ENCODE assay signal across 8 cellular contexts in genomic region chr5:146662229-146662628, GRCh38.
DNase-seq lines count a peak whose midpoint lies in the region; ATAC-seq and TF ChIP-seq lines count a peak whose summit lies in the region.

No MANE protein-coding gene starts in this region.

- 89% methylated on average over 1 of the region's 1 CpG for whole genome bisulfite sequencing in esophagus muscularis mucosa
- 71 to 81% methylated on average over 1 of the region's 1 CpG for WGBS in testis, 2 donors

- TF ChIP-seq EP300 in esophagus muscularis mucosa (IDR thresholded peaks at IDR 0.05) = no peak

- no peaks in the 10 kb centered on the region for H3K9me2 ChIP-seq in OCI-LY1 (ENCODE audit: low read depth, low read length)

- no peaks in the 10 kb centered on the region for H4K20me1 ChIP-seq in OCI-LY1 (ENCODE audit: insufficient read depth, low read length)

- intact Hi-C loops in esophagus muscularis mucosa (cut with DNase I) = no loop called here
- intact Hi-C loops in testis (cut with DNase I; ENCODE audit: low total_unique reads) = no loop called here

- TF ChIP-seq CTCF in OCI-LY1 (IDR thresholded peaks at IDR 0.05; ENCODE audit: low read length) (peak; percentile 74), esophagus muscularis mucosa (IDR thresholded peaks at IDR 0.05) (peak in 2 of 3 experiments; percentile 20 to 61), testis (IDR thresholded peaks at IDR 0.05) (peak in 2 of 3 experiments; percentile 14 to 53)

- H3K36me3 ChIP-seq in OCI-LY1 (ENCODE audit: insufficient read depth, low read length) (no peaks in the 10 kb centered on the region), esophagus muscularis mucosa (no peaks in the 10 kb centered on the region), testis (ENCODE audit: low read depth, missing control alignments) (no peaks in the 10 kb centered on the region)

- peak; percentile 25 for DNase-seq in activated CD4-positive, alpha-beta T cell treated with anti-CD3 and anti-CD28 coated beads for 48 hours
- DNase-seq in activated CD4-positive, alpha-beta T cell treated with anti-CD3 and anti-CD28 coated beads, Interleukin-2, amount 50 U/mL, for 1 hour = no peak
- DNase-seq in esophagus muscularis mucosa (ENCODE audit: extremely low spot score) (no peak), testis (peak; percentile 40)
- no peak for DNase-seq in stimulated activated CD4-positive, alpha-beta T cell treated with anti-CD3 and anti-CD28 coated beads, Interleukin-2, amount 100 ng/mL, for 48 hours

- no peaks in the 10 kb centered on the region for H3K79me2 ChIP-seq in OCI-LY1 (ENCODE audit: insufficient read depth, low read length)

- no peaks in the 10 kb centered on the region for H3K27me3 ChIP-seq in OCI-LY1 (ENCODE audit: insufficient read depth, low read length)
- no peaks in the 10 kb centered on the region for H3K27me3 ChIP-seq in esophagus muscularis mucosa
- H3K27me3 ChIP-seq in testis = no peaks in the 10 kb centered on the region

- ATAC-seq in HG02571 (IDR thresholded peaks at IDR 0.05; ENCODE audit: unreplicated experiment) = no peak
- no peak for ATAC-seq in GM21526 (IDR thresholded peaks at IDR 0.05; ENCODE audit: low FRiP score, unreplicated experiment)

- H3K4me3 ChIP-seq in OCI-LY1 (ENCODE audit: low read depth, low read length, poor library complexity, severe bottlenecking) = no peak overlapping the region
- H3K4me3 ChIP-seq in esophagus muscularis mucosa = no peak overlapping the region
- no peak overlapping the region for H3K4me3 ChIP-seq in testis

- H2AFZ ChIP-seq in OCI-LY1 (ENCODE audit: low read length) = no peak overlapping the region

- no peak overlapping the region for H3K4me2 ChIP-seq in OCI-LY1 (ENCODE audit: low read length)

- H3F3A ChIP-seq in OCI-LY1 (ENCODE audit: insufficient read depth, low read length) = no peaks in the 10 kb centered on the region

- H3K9ac ChIP-seq in OCI-LY1 (ENCODE audit: low read length) = no peak overlapping the region

- TF ChIP-seq POLR2A in esophagus muscularis mucosa (IDR thresholded peaks at IDR 0.05; ENCODE audit: low read depth) (no peak), testis (IDR thresholded peaks at IDR 0.05) (no peak)

- H3K4me1 ChIP-seq in OCI-LY1 (ENCODE audit: insufficient read depth, low read length, severe bottlenecking) (no peaks in the 10 kb centered on the region), esophagus muscularis mucosa (no peaks in the 10 kb centered on the region), testis (no peaks in the 10 kb centered on the region)

- H3K9me3 ChIP-seq in OCI-LY1 (ENCODE audit: low read length) (no peaks in the 10 kb centered on the region), esophagus muscularis mucosa (no peaks in the 10 kb centered on the region), testis (no peaks in the 10 kb centered on the region)

- no peak overlapping the region for H3K27ac ChIP-seq in OCI-LY1 (ENCODE audit: low read depth, low read length, poor library complexity, severe bottlenecking)
- no peak overlapping the region for H3K27ac ChIP-seq in esophagus muscularis mucosa (replicated peaks in 1 of 4)
- H3K27ac ChIP-seq in testis = no peak overlapping the region

Comparison
In these comparisons a context has a peak if more than half of its experiments do, and no peak if none do; other contexts are left out.
1. DNase-seq: peak in activated CD4-positive, alpha-beta T cell treated with anti-CD3 and anti-CD28 coated beads for 48 hours (single experiment) and testis (single experiment); none in activated CD4-positive, alpha-beta T cell treated with anti-CD3 and anti-CD28 coated beads, Interleukin-2, amount 50 U/mL, for 1 hour (single experiment), esophagus muscularis mucosa (single experiment) and stimulated activated CD4-positive, alpha-beta T cell treated with anti-CD3 and anti-CD28 coated beads, Interleukin-2, amount 100 ng/mL, for 48 hours (0 of 2).
2. Peak in every context shown above with its lines, with median percentiles within 50 percentile points of each other: CTCF ChIP-seq.